In the genomic region with DNA sequence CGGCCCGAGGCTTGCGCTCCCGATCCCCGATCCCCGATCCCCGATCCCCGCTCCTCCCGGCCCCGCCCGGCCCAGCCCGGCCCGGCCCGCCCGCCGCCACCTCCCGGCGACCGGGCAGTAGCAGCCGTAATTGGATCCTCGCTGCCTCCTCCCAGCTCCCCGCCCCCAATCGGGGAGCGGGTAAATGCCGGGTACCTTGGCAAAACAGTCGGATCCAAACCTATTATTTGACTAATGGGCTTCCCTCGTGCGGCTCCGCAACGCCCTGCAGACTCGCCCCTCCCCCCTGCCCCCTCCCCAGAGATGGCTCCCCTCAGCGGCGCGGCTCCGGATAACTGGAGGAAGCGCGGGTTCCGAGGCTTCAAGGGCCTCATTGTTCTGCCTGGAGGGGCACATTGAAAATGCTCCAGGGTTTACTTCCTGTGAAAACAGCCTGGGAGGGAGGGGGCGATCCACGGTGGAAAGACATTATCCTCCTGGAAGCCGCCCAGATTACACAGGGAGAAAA, we compare ENCODE assay signal across 1 cellular context.
TF ChIP-seq lines count a peak whose summit lies in the region.

No MANE protein-coding gene starts in this region.

TF ChIP-seq in SK-N-SH, 30 proteins besides CTCF, POLR2A, EP300 and RAD21 (continued from another document):
- TF ChIP-seq, protein P1, sequence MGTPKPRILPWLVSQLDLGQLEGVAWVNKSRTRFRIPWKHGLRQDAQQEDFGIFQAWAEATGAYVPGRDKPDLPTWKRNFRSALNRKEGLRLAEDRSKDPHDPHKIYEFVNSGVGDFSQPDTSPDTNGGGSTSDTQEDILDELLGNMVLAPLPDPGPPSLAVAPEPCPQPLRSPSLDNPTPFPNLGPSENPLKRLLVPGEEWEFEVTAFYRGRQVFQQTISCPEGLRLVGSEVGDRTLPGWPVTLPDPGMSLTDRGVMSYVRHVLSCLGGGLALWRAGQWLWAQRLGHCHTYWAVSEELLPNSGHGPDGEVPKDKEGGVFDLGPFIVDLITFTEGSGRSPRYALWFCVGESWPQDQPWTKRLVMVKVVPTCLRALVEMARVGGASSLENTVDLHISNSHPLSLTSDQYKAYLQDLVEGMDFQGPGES (IDR thresholded peaks at IDR 0.05; ENCODE audit: low read depth, low read length), result no peak
- TF ChIP-seq YY1 (IDR thresholded peaks at IDR 0.05; ENCODE audit: low read depth), result no peak
- no peak for TF ChIP-seq EZH2phosphoT487 (IDR thresholded peaks at IDR 0.05; ENCODE audit: borderline replicate concordance, low read depth)
- no peak for TF ChIP-seq FOSL2 (IDR thresholded peaks at IDR 0.05; ENCODE audit: borderline replicate concordance, low read depth)
- no peak for TF ChIP-seq RFX5 (IDR thresholded peaks at IDR 0.05; ENCODE audit: low read length)
- TF ChIP-seq RXRA (IDR thresholded peaks at IDR 0.05; ENCODE audit: borderline replicate concordance, low read depth), result no peak
- 0 out of 2 replicates have a peak, but pooled peaks have one; percentile 8 for TF ChIP-seq RCOR1 (IDR thresholded peaks at IDR 0.05; ENCODE audit: low read length)
- TF ChIP-seq NFIC (IDR thresholded peaks at IDR 0.05; ENCODE audit: borderline replicate concordance), result no peak; the same call in 1 of the 2 replicates
- TF ChIP-seq FOXM1 (IDR thresholded peaks at IDR 0.05; ENCODE audit: low read depth), result no peak
- no peak for TF ChIP-seq TEAD4 (IDR thresholded peaks at IDR 0.05; ENCODE audit: borderline replicate concordance, insufficient read depth)
- TF ChIP-seq POLR2AphosphoS5 (IDR thresholded peaks at IDR 0.05; ENCODE audit: low read depth, low read length), result no peak; the same call in 1 of the 2 replicates
- no peak for TF ChIP-seq MEF2A (IDR thresholded peaks at IDR 0.05; ENCODE audit: borderline replicate concordance, low read depth)
- no peak for TF ChIP-seq JUND (IDR thresholded peaks at IDR 0.05)
- no peak for TF ChIP-seq ELF1 (IDR thresholded peaks at IDR 0.05)
- TF ChIP-seq TCF12 (IDR thresholded peaks at IDR 0.05), result no peak
- no peak for TF ChIP-seq SIN3A (IDR thresholded peaks at IDR 0.05; ENCODE audit: borderline replicate concordance, low read depth, low read length)
- TF ChIP-seq GABPA (IDR thresholded peaks at IDR 0.05; ENCODE audit: low read depth), result peak; percentile 48; the same call in 1 of the 2 replicates
- TF ChIP-seq FOXJ3 (CRISPR knock-in tag; IDR thresholded peaks at IDR 0.05), result no peak
- TF ChIP-seq, protein P2, sequence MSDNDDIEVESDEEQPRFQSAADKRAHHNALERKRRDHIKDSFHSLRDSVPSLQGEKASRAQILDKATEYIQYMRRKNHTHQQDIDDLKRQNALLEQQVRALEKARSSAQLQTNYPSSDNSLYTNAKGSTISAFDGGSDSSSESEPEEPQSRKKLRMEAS (IDR thresholded peaks at IDR 0.05; ENCODE audit: low read depth), result peak; percentile 7; the same call in 1 of the 2 replicates
- TF ChIP-seq, protein P3, sequence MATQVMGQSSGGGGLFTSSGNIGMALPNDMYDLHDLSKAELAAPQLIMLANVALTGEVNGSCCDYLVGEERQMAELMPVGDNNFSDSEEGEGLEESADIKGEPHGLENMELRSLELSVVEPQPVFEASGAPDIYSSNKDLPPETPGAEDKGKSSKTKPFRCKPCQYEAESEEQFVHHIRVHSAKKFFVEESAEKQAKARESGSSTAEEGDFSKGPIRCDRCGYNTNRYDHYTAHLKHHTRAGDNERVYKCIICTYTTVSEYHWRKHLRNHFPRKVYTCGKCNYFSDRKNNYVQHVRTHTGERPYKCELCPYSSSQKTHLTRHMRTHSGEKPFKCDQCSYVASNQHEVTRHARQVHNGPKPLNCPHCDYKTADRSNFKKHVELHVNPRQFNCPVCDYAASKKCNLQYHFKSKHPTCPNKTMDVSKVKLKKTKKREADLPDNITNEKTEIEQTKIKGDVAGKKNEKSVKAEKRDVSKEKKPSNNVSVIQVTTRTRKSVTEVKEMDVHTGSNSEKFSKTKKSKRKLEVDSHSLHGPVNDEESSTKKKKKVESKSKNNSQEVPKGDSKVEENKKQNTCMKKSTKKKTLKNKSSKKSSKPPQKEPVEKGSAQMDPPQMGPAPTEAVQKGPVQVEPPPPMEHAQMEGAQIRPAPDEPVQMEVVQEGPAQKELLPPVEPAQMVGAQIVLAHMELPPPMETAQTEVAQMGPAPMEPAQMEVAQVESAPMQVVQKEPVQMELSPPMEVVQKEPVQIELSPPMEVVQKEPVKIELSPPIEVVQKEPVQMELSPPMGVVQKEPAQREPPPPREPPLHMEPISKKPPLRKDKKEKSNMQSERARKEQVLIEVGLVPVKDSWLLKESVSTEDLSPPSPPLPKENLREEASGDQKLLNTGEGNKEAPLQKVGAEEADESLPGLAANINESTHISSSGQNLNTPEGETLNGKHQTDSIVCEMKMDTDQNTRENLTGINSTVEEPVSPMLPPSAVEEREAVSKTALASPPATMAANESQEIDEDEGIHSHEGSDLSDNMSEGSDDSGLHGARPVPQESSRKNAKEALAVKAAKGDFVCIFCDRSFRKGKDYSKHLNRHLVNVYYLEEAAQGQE (IDR thresholded peaks at IDR 0.05; ENCODE audit: low read depth, low read length), result no peak
- TF ChIP-seq NRF1 (IDR thresholded peaks at IDR 0.05; ENCODE audit: low read depth, low read length), result no peak
- no peak for TF ChIP-seq GATA2 (CRISPR knock-in tag; IDR thresholded peaks at IDR 0.05)
TF ChIP-seq in SK-N-SH: peak in this region for 5.
